Comparison of ENCODE assay signal across 27 cellular contexts in the genomic region with DNA sequence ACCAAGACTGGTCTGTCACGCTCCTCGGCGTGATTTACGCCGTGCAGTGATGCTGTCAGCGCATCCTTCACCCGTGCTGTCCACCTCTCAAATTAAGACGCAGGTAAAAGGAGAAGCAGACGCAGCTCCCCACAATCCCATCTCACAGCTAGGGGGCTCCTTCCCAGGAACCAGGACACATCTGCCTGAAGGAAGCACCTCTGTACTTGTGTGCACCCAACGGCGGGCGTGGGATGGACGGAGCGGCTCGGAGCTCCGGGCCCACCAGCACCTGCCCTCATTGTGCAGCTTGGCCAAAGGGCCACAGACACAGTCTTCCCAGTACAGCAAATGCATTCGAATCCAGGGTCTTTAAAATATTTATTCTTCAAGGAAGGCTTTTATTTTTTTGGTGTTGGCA. TPM values are rescaled to one million over a fixed set of nuclear protein-coding genes. Genes with fewer than 3 reads are reported as not detected.
DNase-seq lines count a peak whose midpoint lies in the region; ATAC-seq and TF ChIP-seq lines count a peak whose summit lies in the region.
"Had no signal": no experiment of that assay in that cellular context is flagged by ENCODE, and none has a peak within 500 bp of the region (broad histone marks: within the 10 kb centered on the region; RNA-seq: fewer than 3 reads in every experiment).

No MANE protein-coding gene starts in this region.

- TF ChIP-seq CTCF in H9 (conservative IDR thresholded peaks at IDR 0.05) (peak; percentile 46), choroid plexus epithelial cell (conservative IDR thresholded peaks at IDR 0.05; ENCODE audit: low read depth, low read length) (peak; percentile 39), osteoblast (IDR thresholded peaks at IDR 0.05; ENCODE audit: extremely low read depth, low read depth, low read length) (peak; percentile 6)

- no peaks in the 10 kb centered on the region for H3K27me3 Mint-ChIP-seq in activated naive CD4-positive, alpha-beta T cell treated with anti-CD3 and anti-CD28 coated beads, Interleukin-2, amount 10 ng/mL, durations not matched to agents 7 days and 5 days
- peaks cover 4% of the 10 kb centered on the region for H3K27me3 Mint-ChIP-seq in H9 (ENCODE audit: low read depth)
- H3K27me3 Mint-ChIP-seq: activated CD8-positive, alpha-beta T cell treated with anti-CD3 and anti-CD28 coated beads for 36 hours; activated naive CD8-positive, alpha-beta T cell had no signal

- H3K56ac ChIP-seq in H9 (ENCODE audit: insufficient read length, low read depth, low read length): no peak overlapping the region

- H3K79me2 ChIP-seq in H9 (ENCODE audit: insufficient read depth, low read length): no peaks in the 10 kb centered on the region
- H3K79me2 ChIP-seq in osteoblast (ENCODE audit: insufficient read depth, low read length): no peaks in the 10 kb centered on the region
- H3K79me2 ChIP-seq: hepatocyte had no signal

- H2AFZ ChIP-seq in H9 (ENCODE audit: low read length) (no peak overlapping the region), osteoblast (ENCODE audit: low read length) (no peak overlapping the region)
- H2AFZ ChIP-seq: hepatocyte had no signal

- no peak overlapping the region for H3K4me2 ChIP-seq in H9 (ENCODE audit: insufficient read depth, insufficient read length, low read length)
- H3K4me2 ChIP-seq in osteoblast (ENCODE audit: insufficient read depth, low read length): no peak overlapping the region
- H3K4me2 ChIP-seq: hepatocyte had no signal

- H3K18ac ChIP-seq in H9 (ENCODE audit: insufficient read length, low read depth, low read length): no peak overlapping the region

- no peak overlapping the region for H3K4ac ChIP-seq in H9 (ENCODE audit: low read depth, low read length)

- no peaks in the 10 kb centered on the region for H3K9me3 ChIP-seq in H9 (ENCODE audit: control insufficient read depth, low read depth, low read length)
- no peaks in the 10 kb centered on the region for H3K9me3 ChIP-seq in osteoblast (ENCODE audit: low read depth, low read length)
- H3K9me3 ChIP-seq: BE2C, esophagus squamous epithelium, gastrocnemius medialis had no signal

- H3T11ph ChIP-seq in H9 (ENCODE audit: low read length): no peak overlapping the region

- H2BK120ac ChIP-seq in H9 (ENCODE audit: low read depth, low read length, poor library complexity, severe bottlenecking): no peak overlapping the region

- H4K5ac ChIP-seq in H9 (ENCODE audit: insufficient read length, low read depth, low read length): no peak overlapping the region

- H3K4me3 Mint-ChIP-seq in activated naive CD4-positive, alpha-beta T cell treated with anti-CD3 and anti-CD28 coated beads, Interleukin-2, amount 10 ng/mL, durations not matched to agents 7 days and 5 days: no peak overlapping the region
- H3K4me3 Mint-ChIP-seq in H9: no peak overlapping the region; a peak in 1 of 5 replicates
- H3K4me3 Mint-ChIP-seq: activated CD8-positive, alpha-beta T cell treated with anti-CD3 and anti-CD28 coated beads for 36 hours; activated naive CD8-positive, alpha-beta T cell; immature natural killer cell; stimulated activated memory B cell treated with anti-CD40 and anti-IgM and Interleukin-4, amounts not matched to agents 10 μg/mL and 1 μg/mL and 100 μg/mL, for 72 hours had no signal

- H3K23me2 ChIP-seq in H9 (ENCODE audit: insufficient read length, low read depth, low read length, poor library complexity, severe bottlenecking): peaks cover 4% of the 10 kb centered on the region

- no CpG with 5 or more reads among the region's 17 CpGs for WGBS in H9 (ENCODE audit: extremely low coverage, insufficient read length, low lambda C conversion rate)

- H3K4me1 Mint-ChIP-seq in activated naive CD4-positive, alpha-beta T cell treated with anti-CD3 and anti-CD28 coated beads, Interleukin-2, amount 10 ng/mL, durations not matched to agents 7 days and 5 days: peaks cover 20% of the 10 kb centered on the region
- H3K4me1 Mint-ChIP-seq in H9: peaks cover 8 to 20% of the 10 kb centered on the region in 2 experiments
- H3K4me1 Mint-ChIP-seq: stimulated activated memory B cell treated with anti-CD40 and anti-IgM and Interleukin-4, amounts not matched to agents 10 μg/mL and 1 μg/mL and 100 μg/mL, for 72 hours had no signal

- no peak overlapping the region for H2BK5ac ChIP-seq in H9 (ENCODE audit: insufficient read length, low read length)

- no peak overlapping the region for H2BK20ac ChIP-seq in H9 (ENCODE audit: low read depth, low read length, poor library complexity, severe bottlenecking)

- no peak overlapping the region for H4K8ac ChIP-seq in H9 (replicated peaks; ENCODE audit: insufficient read length, low read depth, low read length)

- CTCF ChIA-PET in activated naive CD4-positive, alpha-beta T cell treated with anti-CD3 and anti-CD28 coated beads, Interleukin-2, amount 10 ng/mL, durations not matched to agents 7 days and 5 days (lab: Charles Lee): interaction anchor here (0.7 kb wide), 1 partner anchor 12 kb away, joined by 3 read pairs; no protein-coding TSS in a partner anchor

- H4K91ac ChIP-seq in H9 (ENCODE audit: insufficient read length, low read depth, low read length): no peak overlapping the region

- no peak overlapping the region for H2BK15ac ChIP-seq in H9 (ENCODE audit: low read depth, low read length)

- no peaks in the 10 kb centered on the region for H3K4me1 ChIP-seq in H9 (ENCODE audit: insufficient read depth, low read length)
- H3K4me1 ChIP-seq in osteoblast (ENCODE audit: insufficient read depth, low read length): no peaks in the 10 kb centered on the region
- H3K4me1 ChIP-seq: BE2C, gastrocnemius medialis had no signal

- no peak for DNase-seq in activated naive CD4-positive, alpha-beta T cell treated with anti-CD3 and anti-CD28 coated beads, Interleukin-2, amount 10 ng/mL, durations not matched to agents 7 days and 5 days
- DNase-seq in activated naive CD4-positive, alpha-beta T cell treated with Interleukin-2 at 50 U/mL for 16 hours: no peak
- DNase-seq in H9 (no peak), choroid plexus epithelial cell (ENCODE audit: low read depth) (no peak), osteoblast (ENCODE audit: insufficient read length, low spot score, missing footprints) (no peak), NCI-H1092 treated with DMSO at 0.1 percent for 48 hours (lab: John Stamatoyannopoulos, UW) (no peak), NCI-H510A treated with DMSO at 0.1 percent for 48 hours (lab: John Stamatoyannopoulos, UW) (no peak)
- DNase-seq: activated CD4-positive, CD25-positive, alpha-beta regulatory T cell treated with anti-CD3 and anti-CD28 coated beads, Interleukin-2, amount 50 U/mL, for 72 hours; activated CD8-positive, alpha-beta T cell treated with anti-CD3 and anti-CD28 coated beads for 36 hours; BE2C; dermis blood vessel endothelial cell; esophagus squamous epithelium; gastrocnemius medialis; immature natural killer cell; left colon; mammary epithelial cell; NCI-H2081; NCI-H446; NCI-H82; RPMI8226; stimulated activated CD4-positive, alpha-beta T cell treated with anti-CD3 and anti-CD28 coated beads, Interleukin-4, amount 100 ng/mL, for 4 hours had no signal

- H3K79me1 ChIP-seq in H9 (ENCODE audit: insufficient read depth, low read depth, low read length, poor library complexity, severe bottlenecking): no peaks in the 10 kb centered on the region

- H4K20me1 ChIP-seq in H9 (ENCODE audit: control insufficient read depth, insufficient read depth, insufficient read length) (no peaks in the 10 kb centered on the region), osteoblast (ENCODE audit: insufficient read depth, low read length) (peaks cover 3% of the 10 kb centered on the region)

- ATAC-seq in GM21619 (IDR thresholded peaks at IDR 0.05; ENCODE audit: unreplicated experiment): no peak
- ATAC-seq: activated CD8-positive, alpha-beta T cell treated with anti-CD3 and anti-CD28 coated beads for 36 hours; gastrocnemius medialis; left colon; stimulated activated memory B cell treated with anti-CD40 and anti-IgM and Interleukin-4, amounts not matched to agents 10 μg/mL and 1 μg/mL and 100 μg/mL, for 72 hours had no signal

- H3K14ac ChIP-seq in H9 (ENCODE audit: insufficient read depth, low read length): no peak overlapping the region; the same call in 1 of the 2 replicates

- peak overlapping the region; percentile 77 for H3K27ac Mint-ChIP-seq in activated naive CD4-positive, alpha-beta T cell treated with anti-CD3 and anti-CD28 coated beads, Interleukin-2, amount 10 ng/mL, durations not matched to agents 7 days and 5 days
- no peak overlapping the region for H3K27ac Mint-ChIP-seq in H9
- H3K27ac Mint-ChIP-seq: activated naive CD8-positive, alpha-beta T cell; activated T-helper 2 cell treated with anti-CD3 and anti-CD28 coated beads, Interferon-gamma antibody, Interleukin-2, Interleukin-4, amounts not matched to agents 10 μg/mL and 5 μg/mL and 100 μg/mL, durations not matched to agents 14 hours and 24 hours and 36 hours; stimulated activated memory B cell treated with anti-CD40 and anti-IgM and Interleukin-4, amounts not matched to agents 10 μg/mL and 1 μg/mL and 100 μg/mL, for 72 hours had no signal

- no peak overlapping the region for H3K9ac ChIP-seq in H9 (ENCODE audit: extremely low read depth, insufficient read length, low read length)

- no peaks in the 10 kb centered on the region for H3K36me3 Mint-ChIP-seq in activated naive CD4-positive, alpha-beta T cell treated with anti-CD3 and anti-CD28 coated beads, Interleukin-2, amount 10 ng/mL, durations not matched to agents 7 days and 5 days
- H3K36me3 Mint-ChIP-seq in H9 (ENCODE audit: insufficient read depth in 1 of 3, low read depth in 3 of 3): no peaks in the 10 kb centered on the region
- H3K36me3 Mint-ChIP-seq: activated naive CD8-positive, alpha-beta T cell; immature natural killer cell; stimulated activated memory B cell treated with anti-CD40 and anti-IgM and Interleukin-4, amounts not matched to agents 10 μg/mL and 1 μg/mL and 100 μg/mL, for 72 hours had no signal

- no peaks in the 10 kb centered on the region for H3K27me3 ChIP-seq in H9 (ENCODE audit: insufficient read depth, low read length)
- no peaks in the 10 kb centered on the region for H3K27me3 ChIP-seq in osteoblast (ENCODE audit: insufficient read depth, low read length)
- H3K27me3 ChIP-seq: BE2C, esophagus squamous epithelium, gastrocnemius medialis, hepatocyte had no signal

- H3K23ac ChIP-seq in H9 (ENCODE audit: insufficient read length, low read depth, low read length): no peak overlapping the region

- H2AK5ac ChIP-seq in H9 (ENCODE audit: insufficient read length, low read length): no peak overlapping the region

- no peaks in the 10 kb centered on the region for H3K36me3 ChIP-seq in osteoblast (ENCODE audit: insufficient read depth, low read length)
- H3K36me3 ChIP-seq: BE2C, esophagus squamous epithelium, gastrocnemius medialis had no signal

- H2BK12ac ChIP-seq in H9 (ENCODE audit: insufficient read length, low read depth, low read length): no peak overlapping the region

- H3K9me3 Mint-ChIP-seq in activated naive CD4-positive, alpha-beta T cell treated with anti-CD3 and anti-CD28 coated beads, Interleukin-2, amount 10 ng/mL, durations not matched to agents 7 days and 5 days: no peaks in the 10 kb centered on the region
- H3K9me3 Mint-ChIP-seq in H9: no peaks in the 10 kb centered on the region
- H3K9me3 Mint-ChIP-seq: activated CD8-positive, alpha-beta T cell treated with anti-CD3 and anti-CD28 coated beads for 36 hours; activated T-helper 2 cell treated with anti-CD3 and anti-CD28 coated beads, Interferon-gamma antibody, Interleukin-2, Interleukin-4, amounts not matched to agents 10 μg/mL and 5 μg/mL and 100 μg/mL, durations not matched to agents 14 hours and 24 hours and 36 hours; stimulated activated memory B cell treated with anti-CD40 and anti-IgM and Interleukin-4, amounts not matched to agents 10 μg/mL and 1 μg/mL and 100 μg/mL, for 72 hours had no signal

- H3K4me3 ChIP-seq in choroid plexus epithelial cell (ENCODE audit: low read depth, low read length): no peak overlapping the region
- H3K4me3 ChIP-seq in osteoblast (ENCODE audit: insufficient read depth, low read length): no peak overlapping the region
- H3K4me3 ChIP-seq: esophagus squamous epithelium, gastrocnemius medialis, hepatocyte had no signal

- H3K27ac ChIP-seq in H9 (ENCODE audit: insufficient read length, low read depth, low read length) (no peak overlapping the region), osteoblast (ENCODE audit: low read depth, low read length) (no peak overlapping the region)
- H3K27ac ChIP-seq: 22Rv1, esophagus squamous epithelium, gastrocnemius medialis, hepatocyte had no signal

RNA-seq across cellular contexts. Expression of a gene that starts 55.3 kb away (rescaled TPM):
- total RNA-seq in H9 (2021) (11.3 and 13.1 TPM in 2 replicates), osteoblast (12.7 and 14.5 TPM in 2 replicates)
